In genomic region chr11:117392001-117392690, GRCh38 we compare ENCODE assay signal across 15 cellular contexts.
"Had no signal": no experiment of that assay in that cellular context is flagged by ENCODE, and none has a peak within 500 bp of the region (broad histone marks: within the 10 kb centered on the region; RNA-seq: fewer than 3 reads in every experiment).

No MANE protein-coding gene starts in this region.

- H3K4me1 ChIP-seq: gastroesophageal sphincter, tibial nerve had no signal

- DNase-seq: effector memory CD4-positive, alpha-beta T cell; glutamatergic neuron; left cardiac atrium; mesendoderm; naive thymus-derived CD4-positive, alpha-beta T cell; nephron progenitor cell; ovary; stimulated activated CD4-positive, alpha-beta T cell treated with anti-CD3 and anti-CD28 coated beads, Interleukin-15, amount 100 ng/mL, for 24 hours; stimulated activated CD4-positive, alpha-beta T cell treated with anti-CD3 and anti-CD28 coated beads, Interleukin-1b, Interleukin-23, amount 100 ng/mL, for 48 hours; stimulated activated CD4-positive, alpha-beta T cell treated with anti-CD3 and anti-CD28 coated beads, Interleukin-4, amount 100 ng/mL, for 24 hours had no signal

- H3K4me3 ChIP-seq: gastroesophageal sphincter, ovary, tibial nerve had no signal

- H3K27me3 ChIP-seq: gastroesophageal sphincter, ovary, tibial nerve had no signal

- H3K9me3 ChIP-seq: gastroesophageal sphincter, ovary had no signal

- H3K27ac ChIP-seq: gastroesophageal sphincter, ovary, tibial nerve had no signal

- H3K36me3 ChIP-seq: ovary had no signal

- H3K9me3 Mint-ChIP-seq: stimulated activated naive CD8-positive, alpha-beta T cell treated with anti-CD3 and anti-CD28 coated beads, Interleukin-15, Interleukin-2, amounts not matched to agents 100 ng/mL and 50 ng/mL, for 24 hours had no signal

- H3K4me3 Mint-ChIP-seq: naive thymus-derived CD4-positive, alpha-beta T cell; nephron progenitor cell; stimulated activated memory B cell treated with anti-CD40 and anti-IgM and Interleukin-4, amounts not matched to agents 10 μg/mL and 1 μg/mL and 100 μg/mL, for 72 hours; stimulated activated naive CD8-positive, alpha-beta T cell treated with anti-CD3 and anti-CD28 coated beads, Interleukin-15, Interleukin-2, amounts not matched to agents 100 ng/mL and 50 ng/mL, for 24 hours had no signal

- H3K27me3 Mint-ChIP-seq: naive thymus-derived CD4-positive, alpha-beta T cell; progenitor cell of endocrine pancreas; stimulated activated memory B cell treated with anti-CD40 and anti-IgM and Interleukin-4, amounts not matched to agents 10 μg/mL and 1 μg/mL and 100 μg/mL, for 72 hours; stimulated activated naive CD8-positive, alpha-beta T cell treated with anti-CD3 and anti-CD28 coated beads, Interleukin-15, Interleukin-2, amounts not matched to agents 100 ng/mL and 50 ng/mL, for 24 hours had no signal

- H3K27ac Mint-ChIP-seq: nephron progenitor cell; progenitor cell of endocrine pancreas; stimulated activated memory B cell treated with anti-CD40 and anti-IgM and Interleukin-4, amounts not matched to agents 10 μg/mL and 1 μg/mL and 100 μg/mL, for 72 hours; stimulated activated naive CD8-positive, alpha-beta T cell treated with anti-CD3 and anti-CD28 coated beads, Interleukin-15, Interleukin-2, amounts not matched to agents 100 ng/mL and 50 ng/mL, for 24 hours had no signal

- H3K4me1 Mint-ChIP-seq: stimulated activated memory B cell treated with anti-CD40 and anti-IgM and Interleukin-4, amounts not matched to agents 10 μg/mL and 1 μg/mL and 100 μg/mL, for 72 hours had no signal
